In genomic region chr5:75465480-75465879, GRCh38 we compare ENCODE assay signal across 15 cellular contexts. TPM values are rescaled to one million over a fixed set of nuclear protein-coding genes. Genes with fewer than 3 reads are reported as not detected.
DNase-seq lines count a peak whose midpoint lies in the region; ATAC-seq, FAIRE-seq and TF ChIP-seq lines count a peak whose summit lies in the region.
"Had no signal": no experiment of that assay in that cellular context is flagged by ENCODE, and none has a peak within 500 bp of the region (broad histone marks: within the 10 kb centered on the region; RNA-seq: fewer than 3 reads in every experiment).

No MANE protein-coding gene starts in this region.

- in situ Hi-C loops in astrocyte of the spinal cord (cut with HindIII; ENCODE audit: low sequenced_read_pairs) = no loop called here

- H3K4me1 Mint-ChIP-seq in CD4-positive, CD25-positive, alpha-beta regulatory T cell = peaks cover 48 to 66% (median 51%) of the 10 kb centered on the region in 4 donors
- H3K4me1 Mint-ChIP-seq in immature natural killer cell = peaks cover 49 to 73% of the 10 kb centered on the region in 2 donors

- TF ChIP-seq RAD21 in Ishikawa (IDR thresholded peaks at IDR 0.05; ENCODE audit: low read depth) = peak; percentile 15; the same call in 1 of the 2 replicates

- H3K4me1 ChIP-seq in CD4-positive, CD25-positive, alpha-beta regulatory T cell (ENCODE audit: control insufficient read depth, insufficient read depth, low read length, poor library complexity, severe bottlenecking) = peaks cover 16% of the 10 kb centered on the region
- H3K4me1 ChIP-seq in lower lobe of right lung = peaks cover 25% of the 10 kb centered on the region
- peaks cover 0 to 1% of the 10 kb centered on the region in 2 donors for H3K4me1 ChIP-seq in kidney (ENCODE audit: control insufficient read depth in 1 of 2, insufficient read depth in 1 of 2, low read depth in 1 of 2, low read length in 2 of 2)

- H3K36me3 Mint-ChIP-seq in CD4-positive, CD25-positive, alpha-beta regulatory T cell = peaks cover 40% of the 10 kb centered on the region
- H3K36me3 Mint-ChIP-seq in immature natural killer cell = peaks cover 16 to 24% (median 22%) of the 10 kb centered on the region in 3 donors

- H3K4me3 Mint-ChIP-seq in CD4-positive, CD25-positive, alpha-beta regulatory T cell = peak overlapping the region in 1 of 4 donors; percentile 33
- H3K4me3 Mint-ChIP-seq in immature natural killer cell = no peak overlapping the region
- H3K4me3 Mint-ChIP-seq: activated CD4-positive, alpha-beta T cell treated with anti-CD3 and anti-CD28 coated beads, Interleukin-2, amount 10 ng/mL, durations not matched to agents 24 days and 14 days; CD14-positive monocyte had no signal

- intact Hi-C loops in lower lobe of right lung (cut with DNase I) (no loop called here), kidney (cut with DNase I) (no loop called here)

- H3K9ac ChIP-seq in kidney (ENCODE audit: low read length in 2 of 2) = no peak overlapping the region

- FAIRE-seq in kidney (lab: Jason Lieb, UNC) = no peak

- no peak overlapping the region for H3K4me3 ChIP-seq in CD4-positive, CD25-positive, alpha-beta regulatory T cell (ENCODE audit: low read depth, low read length)
- H3K4me3 ChIP-seq in astrocyte of the spinal cord (ENCODE audit: low read depth, low read length) = no peak overlapping the region
- no peak overlapping the region for H3K4me3 ChIP-seq in lower lobe of right lung
- H3K4me3 ChIP-seq in kidney (ENCODE audit: low read length in 2 of 2) = no peak overlapping the region
- H3K4me3 ChIP-seq: colonic mucosa had no signal

- peak overlapping the region in 2 of 3 donors; percentile 54 to 79 for H3K27ac Mint-ChIP-seq in CD4-positive, CD25-positive, alpha-beta regulatory T cell
- H3K27ac Mint-ChIP-seq in immature natural killer cell = peak overlapping the region in 1 of 6 donors; percentile 11
- H3K27ac Mint-ChIP-seq: activated CD4-positive, alpha-beta T cell treated with anti-CD3 and anti-CD28 coated beads, Interleukin-2, amount 10 ng/mL, durations not matched to agents 24 days and 14 days had no signal

- peak; percentile 95 for TF ChIP-seq EP300 in Ishikawa (IDR thresholded peaks at IDR 0.05; ENCODE audit: borderline replicate concordance)

- H3K27ac ChIP-seq in CD4-positive, CD25-positive, alpha-beta regulatory T cell (ENCODE audit: insufficient read depth, low read length, poor library complexity, severe bottlenecking) = no peak overlapping the region
- H3K27ac ChIP-seq in lower lobe of right lung (no peak overlapping the region), kidney (ENCODE audit: low read depth in 2 of 2, low read length in 2 of 2) (no peak overlapping the region)
- H3K27ac ChIP-seq: colonic mucosa had no signal

- no peaks in the 10 kb centered on the region for H3K27me3 ChIP-seq in CD4-positive, CD25-positive, alpha-beta regulatory T cell (ENCODE audit: control insufficient read depth, insufficient read depth, low read length)
- H3K27me3 ChIP-seq in lower lobe of right lung (ENCODE audit: low read depth) = no peaks in the 10 kb centered on the region
- H3K27me3 ChIP-seq: colonic mucosa had no signal

- no peaks in the 10 kb centered on the region for H3K27me3 Mint-ChIP-seq in CD4-positive, CD25-positive, alpha-beta regulatory T cell
- peaks cover 0 to 5% (median 0%) of the 10 kb centered on the region in 3 donors for H3K27me3 Mint-ChIP-seq in immature natural killer cell (ENCODE audit: low read depth in 3 of 3)
- H3K27me3 Mint-ChIP-seq: activated CD4-positive, alpha-beta T cell treated with anti-CD3 and anti-CD28 coated beads, Interleukin-2, amount 10 ng/mL, durations not matched to agents 24 days and 14 days had no signal

- H3K9me3 Mint-ChIP-seq in CD4-positive, CD25-positive, alpha-beta regulatory T cell = peaks cover 0 to 23% (median 7%) of the 10 kb centered on the region in 7 donors
- H3K9me3 Mint-ChIP-seq in immature natural killer cell = peaks cover 10 to 29% (median 17%) of the 10 kb centered on the region in 6 donors

- DNase-seq in CD4-positive, CD25-positive, alpha-beta regulatory T cell = no peak
- DNase-seq in astrocyte of the spinal cord (ENCODE audit: low read depth, low spot score) = peak; percentile 90
- DNase-seq in lower lobe of right lung = no peak
- DNase-seq in kidney = no peak
- DNase-seq in immature natural killer cell = no peak
- DNase-seq: activated CD4-positive, alpha-beta T cell treated with anti-CD3 and anti-CD28 coated beads, Interleukin-2, amount 10 ng/mL, durations not matched to agents 24 days and 14 days; activated effector memory CD4-positive, alpha-beta T cell treated with Interleukin-2 at 50 U/mL for 16 hours; colonic mucosa; GOT3; NCI-H1436 treated with DMSO at 0.1 percent for 48 hours; T-helper 1 cell had no signal

- TF ChIP-seq CTCF in astrocyte of the spinal cord (IDR thresholded peaks at IDR 0.05; ENCODE audit: low read depth, low read length) (no peak), lower lobe of right lung (IDR thresholded peaks at IDR 0.05) (no peak), kidney (IDR thresholded peaks at IDR 0.05; ENCODE audit: borderline replicate concordance, extremely low read depth, insufficient read depth) (no peak)

- peaks cover 5% of the 10 kb centered on the region for H3K36me3 ChIP-seq in CD4-positive, CD25-positive, alpha-beta regulatory T cell (ENCODE audit: control insufficient read depth, insufficient read depth, low read length)
- H3K36me3 ChIP-seq in lower lobe of right lung (no peaks in the 10 kb centered on the region), kidney (ENCODE audit: control insufficient read depth in 1 of 2, insufficient read depth in 2 of 2, low read length in 2 of 2) (no peaks in the 10 kb centered on the region)
- H3K36me3 ChIP-seq: colonic mucosa had no signal

- H3K9me3 ChIP-seq in CD4-positive, CD25-positive, alpha-beta regulatory T cell (ENCODE audit: control insufficient read depth in 2 of 2, low read length in 2 of 2) = peaks cover 25% of the 10 kb centered on the region in 2 experiments
- peaks cover 24% of the 10 kb centered on the region for H3K9me3 ChIP-seq in lower lobe of right lung
- peaks cover 2 to 16% of the 10 kb centered on the region in 2 donors for H3K9me3 ChIP-seq in kidney (ENCODE audit: control insufficient read depth in 1 of 2, low read length in 2 of 2)
- H3K9me3 ChIP-seq: colonic mucosa had no signal

- no peak for ATAC-seq in CD4-positive, CD25-positive, alpha-beta regulatory T cell (ENCODE audit: low read depth in 2 of 2)
- ATAC-seq in lower lobe of right lung (peak; percentile 35 to 39), HG03135 (IDR thresholded peaks at IDR 0.05; ENCODE audit: unreplicated experiment) (no peak), HG03460 (IDR thresholded peaks at IDR 0.05; ENCODE audit: unreplicated experiment) (no peak)

TF ChIP-seq in Ishikawa, 13 proteins besides CTCF, POLR2A, EP300 and RAD21:
- no peak for TF ChIP-seq EGR1 (IDR thresholded peaks at IDR 0.05)
- peak; percentile 44; the same call in 1 of the 2 replicates for TF ChIP-seq MAX (IDR thresholded peaks at IDR 0.05)
- TF ChIP-seq TEAD4 (IDR thresholded peaks at IDR 0.05) = peak; percentile 85
- TF ChIP-seq NFIC (IDR thresholded peaks at IDR 0.05) = peak; percentile 97
- TF ChIP-seq YY1 (IDR thresholded peaks at IDR 0.05; ENCODE audit: low read depth) = 0 out of 2 replicates have a peak, but pooled peaks have one; percentile 19
- no peak for TF ChIP-seq USF1 (IDR thresholded peaks at IDR 0.05)
- no peak for TF ChIP-seq TAF1 (IDR thresholded peaks at IDR 0.05; ENCODE audit: low read depth)
- TF ChIP-seq TCF12 (IDR thresholded peaks at IDR 0.05; ENCODE audit: low read depth) = peak; percentile 96
- peak; percentile 91 for TF ChIP-seq CEBPB (IDR thresholded peaks at IDR 0.05)
- peak; percentile 91; the same call in 1 of the 2 replicates for TF ChIP-seq FOXM1 (IDR thresholded peaks at IDR 0.05; ENCODE audit: borderline replicate concordance, low read depth)

RNA-seq across cellular contexts. Expression of gene CERT1, which starts 45.9 kb away (rescaled TPM):
- total RNA-seq in CD4-positive, CD25-positive, alpha-beta regulatory T cell = 49.9 TPM
- polyA plus RNA-seq in CD4-positive, CD25-positive, alpha-beta regulatory T cell = 10 to 100 TPM; 19.4 to 25.7 (median 21.8) TPM
- total RNA-seq in lower lobe of right lung (70.9 TPM), kidney (50.1 TPM)
- polyA plus RNA-seq in kidney (ENCODE audit: insufficient read depth, low read depth, low replicate concordance) (14.5 TPM), immature natural killer cell (10 to 100 TPM in 2 of 3 donors, 1 to 10 TPM in 1; 8.2 to 22.0 (median 11.7) TPM)

RNA-seq across cellular contexts. Expression of gene POLK, which starts 46.2 kb away (rescaled TPM):
- 24.1 TPM for total RNA-seq in CD4-positive, CD25-positive, alpha-beta regulatory T cell
- polyA plus RNA-seq in CD4-positive, CD25-positive, alpha-beta regulatory T cell = 10 to 100 TPM; 19.8 to 33.6 (median 24.1) TPM
- 39.6 TPM for total RNA-seq in lower lobe of right lung
- total RNA-seq in kidney = 38.5 TPM
- polyA plus RNA-seq in kidney (ENCODE audit: insufficient read depth, low read depth, low replicate concordance) = 6.6 TPM
- 10 to 100 TPM in 2 of 3 donors, 1 to 10 TPM in 1; 8.0 to 17.3 (median 11.7) TPM for polyA plus RNA-seq in immature natural killer cell

Comparison
In these comparisons a context has a peak if more than half of its experiments do, and no peak if none do; other contexts are left out.
1. ATAC-seq: peak in lower lobe of right lung (2 of 2); none in CD4-positive, CD25-positive, alpha-beta regulatory T cell (0 of 2), HG03135 (single experiment) and HG03460 (single experiment).